Comparison of ENCODE assay signal across 8 cellular contexts in genomic region chr14:20682435-20683124, GRCh38. TPM values are rescaled to one million over a fixed set of nuclear protein-coding genes. Genes with fewer than 3 reads are reported as not detected.
DNase-seq lines count a peak whose midpoint lies in the region; FAIRE-seq and TF ChIP-seq lines count a peak whose summit lies in the region.

No MANE protein-coding gene starts in this region.

- CTCF ChIA-PET in HEK293T (lab: Yijun Ruan, JAX) = interaction anchor here (0.6 to 4.4 kb wide), 7 partner anchors 19 to 288 kb away, joined by 3 to 27 read pairs (median 9); partner anchors contain the start of gene TEP1

- POLR2A ChIA-PET in HEK293T (lab: Yijun Ruan, JAX) = interaction anchor here (0.7 to 6.9 kb wide), 30 partner anchors 9 to 386 kb away, joined by 3 to 104 read pairs (median 6); partner anchors contain the start of genes APEX1, CCNB1IP1, PARP2 and PIP4P1

- H3K27ac ChIP-seq in right atrium auricular region = peak overlapping the region; percentile 99 to 100

- peaks cover 0 to 21% of the 10 kb centered on the region in 2 donors for H3K4me1 ChIP-seq in right atrium auricular region

- DNase-seq in GM06990 (ENCODE audit: extremely low read depth, insufficient read length) (peak; percentile 88), HEK293T (ENCODE audit: extremely low spot score) (peak; percentile 67), MV-4-11 (lab: John Stamatoyannopoulos, UW) (peak; percentile 76), SW 1271 (lab: John Stamatoyannopoulos, UW) (peak; percentile 80 to 94), amniotic epithelial cell (ENCODE audit: low read depth) (peak; percentile 92), right atrium auricular region (ENCODE audit: low spot score) (peak; percentile 94), pulmonary artery endothelial cell (ENCODE audit: low read depth, low spot score) (peak; percentile 80), urothelium cell line (ENCODE audit: low spot score) (peak; percentile 92)

- H3K36me3 ChIP-seq in GM06990 (ENCODE audit: control insufficient read depth, insufficient read depth, low read length) = no peaks in the 10 kb centered on the region
- no peaks in the 10 kb centered on the region for H3K36me3 ChIP-seq in right atrium auricular region

- no peak for TF ChIP-seq CTCF in GM06990 (IDR thresholded peaks at IDR 0.05; ENCODE audit: insufficient read depth, low read length, poor library complexity, severe bottlenecking)
- TF ChIP-seq CTCF in right atrium auricular region (IDR thresholded peaks at IDR 0.05) = peak in 1 of 2 donors; percentile 28

- H3K4me3 ChIP-seq in GM06990 (replicated peaks; ENCODE audit: low read depth, low read length) (peak overlapping the region; percentile 77), right atrium auricular region (peak overlapping the region; percentile 77 to 79)

- no peaks in the 10 kb centered on the region for H3K9me3 ChIP-seq in right atrium auricular region

- FAIRE-seq in urothelium cell line (lab: Jason Lieb, UNC) = peak; percentile 55

- H3K27me3 ChIP-seq in GM06990 (replicated peaks; ENCODE audit: control insufficient read depth, insufficient read depth, low read length) (no peaks in the 10 kb centered on the region), right atrium auricular region (no peaks in the 10 kb centered on the region)

TF ChIP-seq in HEK293T, 16 proteins besides CTCF, POLR2A, EP300 and RAD21:
- TF ChIP-seq FOXM1 (IDR thresholded peaks at IDR 0.05; ENCODE audit: borderline replicate concordance) = no peak
- no peak for TF ChIP-seq ARNT (IDR thresholded peaks at IDR 0.05)
- no peak for TF ChIP-seq FOXA1 (IDR thresholded peaks at IDR 0.05)
- TF ChIP-seq SP1 (IDR thresholded peaks at IDR 0.05) = no peak
- TF ChIP-seq L3MBTL2 (conservative IDR thresholded peaks at IDR 0.05) = peak; percentile 57
- no peak for TF ChIP-seq SUZ12 (IDR thresholded peaks at IDR 0.05)
- TF ChIP-seq CTBP1 (IDR thresholded peaks at IDR 0.05; ENCODE audit: borderline replicate concordance) = no peak
- TF ChIP-seq HDGF (IDR thresholded peaks at IDR 0.05; ENCODE audit: borderline replicate concordance) = no peak
- TF ChIP-seq PKNOX1 (IDR thresholded peaks at IDR 0.05) = no peak
- TF ChIP-seq FOXK2 (IDR thresholded peaks at IDR 0.05) = no peak
- TF ChIP-seq ZNF384 (IDR thresholded peaks at IDR 0.05) = no peak
- peak; percentile 72 for TF ChIP-seq TARDBP (IDR thresholded peaks at IDR 0.05)
- no peak for TF ChIP-seq LEF1 (IDR thresholded peaks at IDR 0.05; ENCODE audit: borderline replicate concordance)
- no peak for TF ChIP-seq BHLHE40 (IDR thresholded peaks at IDR 0.05; ENCODE audit: borderline replicate concordance)
- no peak for TF ChIP-seq ELF4 (IDR thresholded peaks at IDR 0.05)
- TF ChIP-seq NFRKB (IDR thresholded peaks at IDR 0.05) = no peak

RNA-seq across cellular contexts. Expression of gene RNASE4, which starts 1.8 kb away (rescaled TPM):
- total RNA-seq in right atrium auricular region (10 to 100 TPM; 19.5 to 44.4 TPM), pulmonary artery endothelial cell (4.2 and 18.6 TPM in 2 replicates)

RNA-seq across cellular contexts. Expression of gene ANG, which starts 6.0 kb away (rescaled TPM):
- total RNA-seq in right atrium auricular region = 10 to 100 TPM in 1 of 2 donors, 1 to 10 TPM in 1; 4.4 to 14.5 TPM
- total RNA-seq in pulmonary artery endothelial cell = 4.2 and 6.9 TPM in 2 replicates

RNA-seq across cellular contexts. Expression of gene OR6S1, which starts 41.1 kb away (rescaled TPM):
- not detected for total RNA-seq in right atrium auricular region
- not detected in 2 replicates for total RNA-seq in pulmonary artery endothelial cell

Comparison
In these comparisons a context has a peak if more than half of its experiments do, and no peak if none do; other contexts are left out.
1. Peak in every context shown above with its lines: DNase-seq, H3K4me3 ChIP-seq and H3K27ac ChIP-seq.